28 cellular contexts compared by ENCODE assay signal in the genomic region with DNA sequence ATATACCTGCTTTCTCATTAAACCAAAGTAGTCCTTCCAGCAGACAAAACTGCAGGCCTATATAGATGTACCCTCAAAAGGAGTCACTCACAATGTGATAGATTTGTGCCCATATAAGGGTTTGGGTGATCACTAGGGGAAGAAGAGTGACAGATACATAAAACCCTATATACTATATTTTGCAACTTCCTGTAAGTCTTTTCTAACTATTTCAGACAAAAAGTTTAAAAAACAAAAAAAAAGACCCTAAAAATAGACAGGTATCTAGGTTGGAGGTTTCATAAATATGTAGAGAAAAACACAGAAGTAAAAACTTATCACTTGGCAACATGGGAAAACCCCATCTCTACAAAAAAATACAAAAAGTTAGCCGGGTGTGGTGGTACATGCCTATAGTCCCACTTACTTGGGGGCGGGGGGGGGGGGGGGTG. TPM values are rescaled to one million over a fixed set of nuclear protein-coding genes. Genes with fewer than 3 reads are reported as not detected.
A peak's percentile ranks its signal among the peaks of the same experiment; 100 is the strongest.
DNase-seq lines count a peak whose midpoint lies in the region; ATAC-seq and TF ChIP-seq lines count a peak whose summit lies in the region.
"Had no signal": no experiment of that assay in that cellular context is flagged by ENCODE, and none has a peak within 500 bp of the region (broad histone marks: within the 10 kb centered on the region; RNA-seq: fewer than 3 reads in every experiment).

No MANE protein-coding gene starts in this region.

- H3K9me2 ChIP-seq in OCI-LY7 (ENCODE audit: insufficient read depth, low read length), result no peaks in the 10 kb centered on the region

- peaks cover 36% of the 10 kb centered on the region for H3K4me1 ChIP-seq in OCI-LY7 (ENCODE audit: insufficient read depth, low read length, poor library complexity, severe bottlenecking)
- peaks cover 6 to 26% of the 10 kb centered on the region in 2 donors for H3K4me1 ChIP-seq in left lung

- peak overlapping the region in 1 of 2 donors; percentile 36 for H3K4me3 Mint-ChIP-seq in activated T-cell treated with anti-CD3 and anti-CD28 coated beads, Interleukin-2, amount 50 U/mL, for 72 hours
- H3K4me3 Mint-ChIP-seq in stimulated activated effector memory CD8-positive, alpha-beta T cell treated with anti-CD3 and anti-CD28 coated beads, Interleukin-12 subunit alpha, Interleukin-12 subunit beta, amount 100 ng/mL, for 72 hours, result peak overlapping the region; percentile 32

- DNase-seq in activated T-cell treated with anti-CD3 and anti-CD28 coated beads, Interleukin-2, amount 50 U/mL, for 72 hours, result no peak
- no peak for DNase-seq in activated T-cell treated with anti-CD3 and anti-CD28 coated beads, Interleukin-2, amount 50 U/mL, for 1 hour
- DNase-seq in OCI-LY7 (ENCODE audit: low spot score), result no peak
- no peak for DNase-seq in stimulated activated effector memory CD8-positive, alpha-beta T cell treated with anti-CD3 and anti-CD28 coated beads, Interleukin-12 subunit alpha, Interleukin-12 subunit beta, amount 100 ng/mL, for 72 hours (ENCODE audit: low spot score in 2 of 2)
- no peak for DNase-seq in left lung
- DNase-seq in COLO829 (ENCODE audit: low spot score), result no peak
- no peak for DNase-seq in NCI-H446 (lab: John Stamatoyannopoulos, UW)
- DNase-seq: activated CD4-positive, alpha-beta T cell treated with anti-CD3 and anti-CD28 coated beads for 48 hours; activated CD8-positive, alpha-beta memory T cell treated with anti-CD3 and anti-CD28 coated beads, Interleukin-2, amount 50 U/mL, for 48 hours; activated naive CD4-positive, alpha-beta T cell; cerebellar nuclear complex; effector CD8-positive, alpha-beta T cell; esophagus squamous epithelium; glutamatergic neuron; MV-4-11; NCI-H2029 treated with DMSO at 0.1 percent for 48 hours; NCI-H446 treated with DMSO at 0.1 percent for 48 hours; RPMI8226; spleen; stimulated activated CD4-positive, alpha-beta T cell treated with anti-CD3 and anti-CD28 coated beads, Interleukin-4, amount 100 ng/mL, for 4 hours; SW 1271 had no signal

- ATAC-seq in activated T-cell treated with anti-CD3 and anti-CD28 coated beads, Interleukin-2, amount 50 U/mL, for 72 hours (replicated peaks in 1 of 2), result no peak
- ATAC-seq in GM18867 (IDR thresholded peaks at IDR 0.05; ENCODE audit: unreplicated experiment) (peak; percentile 30), left lung (no peak)
- ATAC-seq in stimulated activated effector memory CD8-positive, alpha-beta T cell treated with anti-CD3 and anti-CD28 coated beads, Interleukin-12 subunit alpha, Interleukin-12 subunit beta, amount 100 ng/mL, for 72 hours, result no peak
- ATAC-seq: A549, HCT116, left lobe of liver had no signal

- H3K79me2 ChIP-seq in OCI-LY7 (ENCODE audit: insufficient read depth, low read depth, low read length), result peaks cover 41% of the 10 kb centered on the region

- H3K4me3 ChIP-seq in OCI-LY7 (ENCODE audit: low read depth, low read length, poor library complexity, severe bottlenecking) (no peak overlapping the region), left lung (no peak overlapping the region)
- H3K4me3 ChIP-seq: A549; ascending aorta; BLaER1 treated with 17β-estradiol and CSF1 and Interleukin-3, amounts not matched to agents 10 nM and 100 nM; esophagus squamous epithelium; spleen; vagina had no signal

- H3K4me2 ChIP-seq in OCI-LY7 (ENCODE audit: low read length), result peak overlapping the region; percentile 10; the same call in 1 of the 2 replicates
- H3K4me2 ChIP-seq: A549 had no signal

- H3K27ac Mint-ChIP-seq in activated T-cell treated with anti-CD3 and anti-CD28 coated beads, Interleukin-2, amount 50 U/mL, for 72 hours, result peak overlapping the region; percentile 89
- H3K27ac Mint-ChIP-seq in stimulated activated effector memory CD8-positive, alpha-beta T cell treated with anti-CD3 and anti-CD28 coated beads, Interleukin-12 subunit alpha, Interleukin-12 subunit beta, amount 100 ng/mL, for 72 hours, result no peak overlapping the region

- BruUV-seq in OCI-LY7 (replicated peaks; lab: Mats Ljungman, UMichigan), result no TSS peak

- no peaks in the 10 kb centered on the region for H3K9me3 Mint-ChIP-seq in activated T-cell treated with anti-CD3 and anti-CD28 coated beads, Interleukin-2, amount 50 U/mL, for 72 hours
- no peaks in the 10 kb centered on the region for H3K9me3 Mint-ChIP-seq in stimulated activated effector memory CD8-positive, alpha-beta T cell treated with anti-CD3 and anti-CD28 coated beads, Interleukin-12 subunit alpha, Interleukin-12 subunit beta, amount 100 ng/mL, for 72 hours

- intact Hi-C loops in OCI-LY7 (cut with micrococcal nuclease; ENCODE audit: unreplicated experiment) (no loop called here), left lung (cut with DNase I) (no loop called here)

- CTCF ChIA-PET in OCI-LY7 (lab: Charles Lee; ENCODE audit: unreplicated experiment), result no interaction called here

- H2AFZ ChIP-seq in OCI-LY7 (ENCODE audit: low read length), result no peak overlapping the region

- H3K27ac ChIP-seq in OCI-LY7 (ENCODE audit: low read depth, low read length, poor library complexity, severe bottlenecking), result no peak overlapping the region
- no peak overlapping the region for H3K27ac ChIP-seq in left lung
- H3K27ac ChIP-seq: A549, ascending aorta, esophagus squamous epithelium, vagina had no signal

- peaks cover 68% of the 10 kb centered on the region for H3K36me3 ChIP-seq in OCI-LY7 (ENCODE audit: insufficient read depth, low read length)
- peaks cover 0 to 70% of the 10 kb centered on the region in 2 donors for H3K36me3 ChIP-seq in left lung

- TF ChIP-seq CTCF in OCI-LY7 (conservative IDR thresholded peaks at IDR 0.05; ENCODE audit: low read length) (no peak), left lung (IDR thresholded peaks at IDR 0.05) (no peak)

- H3K27me3 Mint-ChIP-seq in activated T-cell treated with anti-CD3 and anti-CD28 coated beads, Interleukin-2, amount 50 U/mL, for 72 hours (ENCODE audit: low read depth), result no peaks in the 10 kb centered on the region

- H4K20me1 ChIP-seq in OCI-LY7 (ENCODE audit: insufficient read depth, low read length), result peaks cover 7% of the 10 kb centered on the region; the same call in 1 of the 2 replicates

- POLR2A ChIA-PET in OCI-LY7 (lab: Charles Lee), result interaction anchor here (0.5 to 2.0 kb wide), 4 partner anchors 11 to 245 kb away, joined by 3 to 11 read pairs (median 4); no protein-coding TSS in a partner anchor

- H3K27me3 ChIP-seq in left lung, result no peaks in the 10 kb centered on the region
- H3K27me3 ChIP-seq: ascending aorta; BLaER1 treated with 17β-estradiol and CSF1 and Interleukin-3, amounts not matched to agents 10 nM and 100 nM; esophagus squamous epithelium; spleen; vagina had no signal

- no peaks in the 10 kb centered on the region for H3K9me3 ChIP-seq in OCI-LY7 (ENCODE audit: low read length)
- H3K9me3 ChIP-seq in left lung, result no peaks in the 10 kb centered on the region
- H3K9me3 ChIP-seq: A549; ascending aorta; BLaER1 treated with 17β-estradiol and CSF1 and Interleukin-3, amounts not matched to agents 10 nM and 100 nM; esophagus squamous epithelium; spleen; vagina had no signal

- peaks cover 14 to 39% of the 10 kb centered on the region in 2 donors for H3K36me3 Mint-ChIP-seq in activated T-cell treated with anti-CD3 and anti-CD28 coated beads, Interleukin-2, amount 50 U/mL, for 72 hours (ENCODE audit: insufficient read depth in 2 of 2)
- peaks cover 94% of the 10 kb centered on the region for H3K36me3 Mint-ChIP-seq in stimulated activated effector memory CD8-positive, alpha-beta T cell treated with anti-CD3 and anti-CD28 coated beads, Interleukin-12 subunit alpha, Interleukin-12 subunit beta, amount 100 ng/mL, for 72 hours

- H3K4me1 Mint-ChIP-seq in activated T-cell treated with anti-CD3 and anti-CD28 coated beads, Interleukin-2, amount 50 U/mL, for 72 hours (ENCODE audit: low read depth), result peaks cover 62% of the 10 kb centered on the region
- peaks cover 34% of the 10 kb centered on the region for H3K4me1 Mint-ChIP-seq in stimulated activated effector memory CD8-positive, alpha-beta T cell treated with anti-CD3 and anti-CD28 coated beads, Interleukin-12 subunit alpha, Interleukin-12 subunit beta, amount 100 ng/mL, for 72 hours

RNA-seq across cellular contexts. Expression of a gene that starts 3.0 kb away (rescaled TPM):
- 10 to 100 TPM; 11.3 to 13.8 TPM for total RNA-seq in activated T-cell treated with anti-CD3 and anti-CD28 coated beads, Interleukin-2, amount 50 U/mL, for 72 hours
- 13.3 and 13.5 TPM in 2 replicates for total RNA-seq in OCI-LY7 (2014; rRNA removed; shearing (Covaris generic))
- 12.6 and 12.9 TPM in 2 replicates for total RNA-seq in OCI-LY7 (2022)
- total RNA-seq in left lung, result 1 to 10 TPM; 5.8 to 9.3 TPM
- total RNA-seq: ascending aorta had no signal
